In genomic region chr22:21927174-21927823, GRCh38 we compare ENCODE assay signal across 1 cellular context.
TF ChIP-seq lines count a peak whose summit lies in the region.

No MANE protein-coding gene starts in this region.

TF ChIP-seq in endothelial cell of umbilical vein, 7 proteins besides CTCF, POLR2A, EP300 and RAD21:
- TF ChIP-seq GATA2 (IDR thresholded peaks at IDR 0.05; ENCODE audit: insufficient read depth, insufficient read length, low read depth, low read length), result no peak
- no peak for TF ChIP-seq MAX (IDR thresholded peaks at IDR 0.05; ENCODE audit: insufficient read depth, insufficient read length)
- TF ChIP-seq POLR2AphosphoS5 (IDR thresholded peaks at IDR 0.05; ENCODE audit: insufficient read depth, low read depth, low read length), result peak; percentile 18
- TF ChIP-seq FOS (IDR thresholded peaks at IDR 0.05; ENCODE audit: borderline replicate concordance, insufficient read depth, low read length), result no peak
